30 cellular contexts compared by ENCODE assay signal in the genomic region with DNA sequence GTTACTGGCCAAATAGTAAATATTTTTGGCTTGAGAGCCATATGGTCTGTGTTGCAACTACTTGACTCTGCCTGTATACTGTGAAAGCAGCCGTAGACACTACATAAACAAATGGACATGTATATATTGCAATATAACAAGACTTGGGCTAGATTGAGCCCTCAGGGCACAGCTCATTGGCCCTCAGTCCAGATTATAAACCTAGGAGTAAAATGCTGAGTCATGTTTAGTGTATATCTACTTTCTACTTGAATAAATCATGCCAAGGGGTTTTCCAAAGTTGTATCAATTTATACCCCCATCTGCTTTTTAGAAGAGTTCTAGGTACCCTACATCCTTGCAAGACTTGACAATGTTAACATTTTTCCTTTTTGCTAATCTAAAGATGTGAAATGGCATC. TPM values are rescaled to one million over a fixed set of nuclear protein-coding genes. Genes with fewer than 3 reads are reported as not detected.
DNase-seq lines count a peak whose midpoint lies in the region; ATAC-seq, FAIRE-seq and TF ChIP-seq lines count a peak whose summit lies in the region.
"Had no signal": no experiment of that assay in that cellular context is flagged by ENCODE, and none has a peak within 500 bp of the region (broad histone marks: within the 10 kb centered on the region; RNA-seq: fewer than 3 reads in every experiment).

No MANE protein-coding gene starts in this region.

- TF ChIP-seq CTCF in ascending aorta (IDR thresholded peaks at IDR 0.05) (no peak), fibroblast of villous mesenchyme (IDR thresholded peaks at IDR 0.05; ENCODE audit: insufficient read depth, low read depth, low read length) (no peak), kidney (IDR thresholded peaks at IDR 0.05; ENCODE audit: borderline replicate concordance, extremely low read depth, insufficient read depth) (no peak)

- ATAC-seq in HG02571 (IDR thresholded peaks at IDR 0.05; ENCODE audit: unreplicated experiment) (no peak), GM19455 (IDR thresholded peaks at IDR 0.05; ENCODE audit: unreplicated experiment) (no peak)
- ATAC-seq: heart right ventricle; lower lobe of right lung; naive thymus-derived CD8-positive, alpha-beta T cell had no signal

- H3K9me3 ChIP-seq in MG63 (no peaks in the 10 kb centered on the region), ascending aorta (no peaks in the 10 kb centered on the region), kidney (ENCODE audit: control insufficient read depth in 1 of 2, low read length in 2 of 2) (no peaks in the 10 kb centered on the region)
- H3K9me3 ChIP-seq: heart right ventricle, lower lobe of right lung, right lobe of liver, spleen, testis had no signal

- H3K4me1 ChIP-seq in ascending aorta (no peaks in the 10 kb centered on the region), kidney (ENCODE audit: control insufficient read depth in 1 of 2, insufficient read depth in 1 of 2, low read depth in 1 of 2, low read length in 2 of 2) (no peaks in the 10 kb centered on the region)
- H3K4me1 ChIP-seq: lower lobe of right lung, right lobe of liver, spleen, testis had no signal

- intact Hi-C loops in ascending aorta (cut with DNase I) (no loop called here), kidney (cut with DNase I) (no loop called here)

- no peaks in the 10 kb centered on the region for H3K36me3 ChIP-seq in MG63
- H3K36me3 ChIP-seq in ascending aorta, result no peaks in the 10 kb centered on the region
- H3K36me3 ChIP-seq in kidney (ENCODE audit: control insufficient read depth in 1 of 2, insufficient read depth in 2 of 2, low read length in 2 of 2), result no peaks in the 10 kb centered on the region
- H3K36me3 ChIP-seq: heart right ventricle, lower lobe of right lung, right lobe of liver, spleen had no signal

- no peak overlapping the region for H3K9ac ChIP-seq in kidney (ENCODE audit: low read length in 2 of 2)

- H3K4me3 ChIP-seq in MG63 (no peak overlapping the region), ascending aorta (no peak overlapping the region), fibroblast of villous mesenchyme (ENCODE audit: low read depth, low read length) (no peak overlapping the region), kidney (ENCODE audit: low read length in 2 of 2) (no peak overlapping the region)
- H3K4me3 ChIP-seq: heart right ventricle, lower lobe of right lung, right lobe of liver, spleen, testis had no signal

- H3K27ac ChIP-seq in ascending aorta (peak overlapping the region; percentile 2 to 11), kidney (ENCODE audit: low read depth in 2 of 2, low read length in 2 of 2) (no peak overlapping the region)
- H3K27ac ChIP-seq: heart right ventricle, lower lobe of right lung, right lobe of liver, spleen, testis had no signal

- H3K27me3 ChIP-seq in MG63, result no peaks in the 10 kb centered on the region
- no peaks in the 10 kb centered on the region for H3K27me3 ChIP-seq in ascending aorta
- H3K27me3 ChIP-seq: right lobe of liver, spleen, testis had no signal

- DNase-seq in EH (ENCODE audit: low read depth), result peak; percentile 8
- DNase-seq in MG63, result peak; percentile 37
- no peak for DNase-seq in ascending aorta (ENCODE audit: low spot score in 2 of 2)
- DNase-seq in fibroblast of villous mesenchyme (ENCODE audit: low read depth), result peak; percentile 23
- DNase-seq in kidney, result no peak
- no peak for DNase-seq in DMS153 treated with DMSO at 0.1 percent for 48 hours (lab: John Stamatoyannopoulos, UW; ENCODE audit: unreplicated experiment)
- DNase-seq: activated CD4-positive, alpha-beta T cell treated with anti-CD3 and anti-CD28 coated beads for 48 hours; activated effector memory CD4-positive, alpha-beta T cell treated with Interleukin-2 at 50 U/mL for 16 hours; aorta; cortex of kidney; effector memory CD4-positive, alpha-beta T cell; foreskin fibroblast; heart right ventricle; KG1; kidney glomerular epithelial cell; lower lobe of right lung; naive thymus-derived CD8-positive, alpha-beta T cell; NCI-H1417 treated with DMSO at 0.1 percent for 48 hours; NCI-H2029 treated with DMSO at 0.1 percent for 48 hours; right lobe of liver; spleen; stimulated activated CD8-positive, alpha-beta memory T cell treated with anti-CD3 and anti-CD28 coated beads, Interleukin-4, amount 100 ng/mL, for 48 hours; testis had no signal

- no peak for FAIRE-seq in kidney (lab: Jason Lieb, UNC)

RNA-seq across cellular contexts. Expression of a gene that starts 27.4 kb away (rescaled TPM):
- not detected in 2 replicates for total RNA-seq in MG63 (2014; rRNA removed; shearing (Covaris generic); ENCODE audit: low replicate concordance)
- total RNA-seq in ascending aorta (not detected), fibroblast of villous mesenchyme (under 0.01 and 0.32 TPM in 2 replicates), kidney (0.47 TPM)
- not detected for polyA plus RNA-seq in kidney (ENCODE audit: insufficient read depth, low read depth, low replicate concordance)
- total RNA-seq: activated CD8-positive, alpha-beta memory T cell treated with anti-CD3 and anti-CD28 coated beads for 36 hours; epithelial cell of proximal tubule; HT-29; lower lobe of right lung; mononuclear cell; naive thymus-derived CD8-positive, alpha-beta T cell had no signal
- polyA plus RNA-seq: CD14-positive monocyte; naive thymus-derived CD8-positive, alpha-beta T cell had no signal

RNA-seq across cellular contexts. Expression of a gene that starts 41.3 kb away (rescaled TPM):
- 4.8 and 26.9 TPM in 2 replicates for total RNA-seq in MG63 (2014; rRNA removed; shearing (Covaris generic); ENCODE audit: low replicate concordance)
- 13.4 TPM for total RNA-seq in ascending aorta
- total RNA-seq in fibroblast of villous mesenchyme, result 53.5 and 55.4 TPM in 2 replicates
- total RNA-seq in kidney, result 94.0 TPM
- polyA plus RNA-seq in kidney (ENCODE audit: insufficient read depth, low read depth, low replicate concordance), result 21.8 TPM

Comparison
In these comparisons a context has a peak if more than half of its experiments do, and no peak if none do; other contexts are left out.
1. DNase-seq: peak in EH (single experiment), MG63 (single experiment) and fibroblast of villous mesenchyme (single experiment); none in ascending aorta (0 of 2), kidney (single experiment) and DMS153 treated with DMSO at 0.1 percent for 48 hours (single experiment).
2. H3K27ac ChIP-seq: peak in ascending aorta (2 of 2); none in kidney (0 of 2).